Comparison of ENCODE assay signal across 18 cellular contexts in the genomic region with DNA sequence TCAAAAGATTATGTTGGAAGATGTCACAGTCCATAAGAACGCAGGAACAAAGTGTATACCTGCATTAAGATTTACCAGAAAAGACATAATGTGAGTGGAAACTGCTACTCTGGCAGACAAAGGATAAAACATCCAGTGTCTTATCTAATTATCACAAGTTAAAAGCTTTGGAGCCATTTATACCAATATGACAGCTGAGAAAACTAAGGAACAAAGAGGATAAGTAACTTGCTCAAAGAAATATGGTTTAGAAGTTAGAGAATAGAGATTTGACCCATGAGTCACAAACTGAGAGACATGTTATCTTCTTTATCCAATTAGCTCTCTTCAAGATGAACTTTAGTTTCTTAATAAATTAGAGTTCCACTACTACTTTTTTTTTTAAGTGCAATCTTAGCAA.
A peak's percentile ranks its signal among the peaks of the same experiment; 100 is the strongest.
DNase-seq lines count a peak whose midpoint lies in the region; ATAC-seq and TF ChIP-seq lines count a peak whose summit lies in the region.
"Had no signal": no experiment of that assay in that cellular context is flagged by ENCODE, and none has a peak within 500 bp of the region (broad histone marks: within the 10 kb centered on the region; RNA-seq: fewer than 3 reads in every experiment).

No MANE protein-coding gene starts in this region.

- DNase-seq in SK-N-SH (no peak), SIG-M5 (lab: John Stamatoyannopoulos, UW) (no peak)
- DNase-seq: AML-193; Caco-2; Calu3; CD4-positive, alpha-beta T cell; CD8-positive, alpha-beta T cell; DMS79 treated with DMSO at 0.1 percent for 48 hours; EL; GDM1 had no signal

- H3K4me3 ChIP-seq in SK-N-SH (ENCODE audit: low read depth in 2 of 2, low read length in 1 of 2) (no peak overlapping the region), SU-DHL-6 (ENCODE audit: insufficient read depth, low read length, poor library complexity, severe bottlenecking) (no peak overlapping the region)
- H3K4me3 ChIP-seq: A549; BLaER1 treated with 17β-estradiol and CSF1 and Interleukin-3, amounts not matched to agents 10 nM and 100 nM; GM12878 had no signal

- no peaks in the 10 kb centered on the region for H3K36me3 ChIP-seq in SK-N-SH (replicated peaks in 1 of 2; ENCODE audit: control insufficient read depth in 1 of 2, insufficient read depth in 2 of 2, low read length in 1 of 2)
- H3K36me3 ChIP-seq in SU-DHL-6 (ENCODE audit: low read length), result no peaks in the 10 kb centered on the region
- H3K36me3 ChIP-seq: BLaER1 treated with 17β-estradiol and CSF1 and Interleukin-3, amounts not matched to agents 10 nM and 100 nM had no signal

- TF ChIP-seq CTCF in SK-N-SH (IDR thresholded peaks at IDR 0.05), result no peak
- no peak for TF ChIP-seq CTCF in SU-DHL-6 (IDR thresholded peaks at IDR 0.05; ENCODE audit: insufficient read depth, low read length, poor library complexity, severe bottlenecking)

- 60% methylated on average over 1 of the region's 1 CpG for WGBS in SK-N-SH (ENCODE audit: low lambda C conversion rate)

- H3K27me3 ChIP-seq in SK-N-SH (ENCODE audit: insufficient read depth) (no peaks in the 10 kb centered on the region), SU-DHL-6 (ENCODE audit: low read length) (no peaks in the 10 kb centered on the region)
- H3K27me3 ChIP-seq: BLaER1 treated with 17β-estradiol and CSF1 and Interleukin-3, amounts not matched to agents 10 nM and 100 nM had no signal

- H3K9ac ChIP-seq in SK-N-SH (no peak overlapping the region), SU-DHL-6 (ENCODE audit: low read length) (no peak overlapping the region)
- H3K9ac ChIP-seq: BLaER1 treated with 17β-estradiol and CSF1 and Interleukin-3, amounts not matched to agents 10 nM and 100 nM had no signal

- CTCF ChIA-PET in SK-N-SH (lab: Yijun Ruan, JAX), result no interaction called here

- no peak for TF ChIP-seq RAD21 in SK-N-SH (IDR thresholded peaks at IDR 0.05; ENCODE audit: low read length)

- no peaks in the 10 kb centered on the region for H3K4me1 ChIP-seq in SK-N-SH (ENCODE audit: control insufficient read depth in 1 of 2, insufficient read depth in 2 of 2, low read depth in 1 of 2, low read length in 1 of 2)
- H3K4me1 ChIP-seq: A549; BLaER1 treated with 17β-estradiol and CSF1 and Interleukin-3, amounts not matched to agents 10 nM and 100 nM; Caco-2 had no signal

- no peak overlapping the region for H3K27ac ChIP-seq in SK-N-SH (ENCODE audit: low read depth in 2 of 2, low read length in 1 of 2)
- no peak overlapping the region for H3K27ac ChIP-seq in SU-DHL-6 (ENCODE audit: low read depth, low read length)
- H3K27ac ChIP-seq: 22Rv1; A549; BLaER1 treated with 17β-estradiol and CSF1 and Interleukin-3, amounts not matched to agents 10 nM and 100 nM; C4-2B had no signal

- no peaks in the 10 kb centered on the region for H4K20me1 ChIP-seq in SK-N-SH (ENCODE audit: insufficient read depth)
- H4K20me1 ChIP-seq in SU-DHL-6 (ENCODE audit: low read depth, low read length), result no peaks in the 10 kb centered on the region
- H4K20me1 ChIP-seq: BLaER1 treated with 17β-estradiol and CSF1 and Interleukin-3, amounts not matched to agents 10 nM and 100 nM had no signal

- H3K79me2 ChIP-seq in SK-N-SH (ENCODE audit: insufficient read depth) (no peaks in the 10 kb centered on the region), SU-DHL-6 (ENCODE audit: insufficient read depth, low read length) (no peaks in the 10 kb centered on the region)

- H2AFZ ChIP-seq in SK-N-SH (ENCODE audit: low read depth) (no peak overlapping the region), SU-DHL-6 (ENCODE audit: low read depth, low read length, severe bottlenecking) (peak overlapping the region; percentile 38)

- H3F3A ChIP-seq in SK-N-SH (replicated peaks; ENCODE audit: insufficient read depth) (no peaks in the 10 kb centered on the region), SU-DHL-6 (ENCODE audit: insufficient read depth) (no peaks in the 10 kb centered on the region)

- ATAC-seq in SK-N-SH treated with all-trans-retinoic acid at 6 μM for 48 hours, result no peak
- no peak for ATAC-seq in GM19463 (IDR thresholded peaks at IDR 0.05; ENCODE audit: unreplicated experiment)
- ATAC-seq: A549; CD8-positive, alpha-beta T cell; GM12878 had no signal

- H3K9me3 ChIP-seq in SK-N-SH (no peaks in the 10 kb centered on the region), SU-DHL-6 (ENCODE audit: insufficient read depth, low read length) (no peaks in the 10 kb centered on the region; the same call in 1 of the 2 replicates)
- H3K9me3 ChIP-seq: A549; BLaER1 treated with 17β-estradiol and CSF1 and Interleukin-3, amounts not matched to agents 10 nM and 100 nM; Caco-2 had no signal

- no peak for TF ChIP-seq EP300 in SK-N-SH (IDR thresholded peaks at IDR 0.05; ENCODE audit: borderline replicate concordance in 1 of 2, low read depth in 1 of 2, low read length in 1 of 2)

- no peak overlapping the region for H3K4me2 ChIP-seq in SK-N-SH
- H3K4me2 ChIP-seq in SU-DHL-6 (ENCODE audit: low read depth, low read length, poor library complexity, severe bottlenecking), result no peak overlapping the region
- H3K4me2 ChIP-seq: A549; BLaER1 treated with 17β-estradiol and CSF1 and Interleukin-3, amounts not matched to agents 10 nM and 100 nM had no signal

- H3K9me2 ChIP-seq in SK-N-SH, result no peaks in the 10 kb centered on the region
- H3K9me2 ChIP-seq in SU-DHL-6 (replicated peaks; ENCODE audit: insufficient read depth, low read length), result no peaks in the 10 kb centered on the region

- POLR2A ChIA-PET in SK-N-SH (lab: Yijun Ruan, JAX), result no interaction called here

TF ChIP-seq in SK-N-SH treated with all-trans-retinoic acid at 6 μM for 48 hours, 23 proteins besides CTCF, POLR2A, EP300 and RAD21 (continues in another document):
- TF ChIP-seq BACH2 (CRISPR knock-in tag; IDR thresholded peaks at IDR 0.05; ENCODE audit: borderline replicate concordance) (no peak), ISL1 (CRISPR knock-in tag; IDR thresholded peaks at IDR 0.05) (peak; percentile 99), TOX (CRISPR knock-in tag; IDR thresholded peaks at IDR 0.05; ENCODE audit: borderline replicate concordance) (no peak), ZC3H10 (CRISPR knock-in tag; IDR thresholded peaks at IDR 0.05) (peak; percentile 79), SNAI2 (CRISPR knock-in tag; IDR thresholded peaks at IDR 0.05) (peak; percentile 48; the same call in 1 of the 2 replicates)
- TF ChIP-seq, protein P1, sequence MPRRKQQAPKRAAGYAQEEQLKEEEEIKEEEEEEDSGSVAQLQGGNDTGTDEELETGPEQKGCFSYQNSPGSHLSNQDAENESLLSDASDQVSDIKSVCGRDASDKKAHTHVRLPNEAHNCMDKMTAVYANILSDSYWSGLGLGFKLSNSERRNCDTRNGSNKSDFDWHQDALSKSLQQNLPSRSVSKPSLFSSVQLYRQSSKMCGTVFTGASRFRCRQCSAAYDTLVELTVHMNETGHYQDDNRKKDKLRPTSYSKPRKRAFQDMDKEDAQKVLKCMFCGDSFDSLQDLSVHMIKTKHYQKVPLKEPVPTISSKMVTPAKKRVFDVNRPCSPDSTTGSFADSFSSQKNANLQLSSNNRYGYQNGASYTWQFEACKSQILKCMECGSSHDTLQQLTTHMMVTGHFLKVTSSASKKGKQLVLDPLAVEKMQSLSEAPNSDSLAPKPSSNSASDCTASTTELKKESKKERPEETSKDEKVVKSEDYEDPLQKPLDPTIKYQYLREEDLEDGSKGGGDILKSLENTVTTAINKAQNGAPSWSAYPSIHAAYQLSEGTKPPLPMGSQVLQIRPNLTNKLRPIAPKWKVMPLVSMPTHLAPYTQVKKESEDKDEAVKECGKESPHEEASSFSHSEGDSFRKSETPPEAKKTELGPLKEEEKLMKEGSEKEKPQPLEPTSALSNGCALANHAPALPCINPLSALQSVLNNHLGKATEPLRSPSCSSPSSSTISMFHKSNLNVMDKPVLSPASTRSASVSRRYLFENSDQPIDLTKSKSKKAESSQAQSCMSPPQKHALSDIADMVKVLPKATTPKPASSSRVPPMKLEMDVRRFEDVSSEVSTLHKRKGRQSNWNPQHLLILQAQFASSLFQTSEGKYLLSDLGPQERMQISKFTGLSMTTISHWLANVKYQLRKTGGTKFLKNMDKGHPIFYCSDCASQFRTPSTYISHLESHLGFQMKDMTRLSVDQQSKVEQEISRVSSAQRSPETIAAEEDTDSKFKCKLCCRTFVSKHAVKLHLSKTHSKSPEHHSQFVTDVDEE (CRISPR knock-in tag; IDR thresholded peaks at IDR 0.05), result no peak

TF ChIP-seq in SK-N-SH, 30 proteins besides CTCF, POLR2A, EP300 and RAD21 (continues in another document):
- TF ChIP-seq GATA2 (CRISPR knock-in tag; IDR thresholded peaks at IDR 0.05) (no peak), FOSL2 (IDR thresholded peaks at IDR 0.05; ENCODE audit: borderline replicate concordance, low read depth) (no peak), TAF1 (IDR thresholded peaks at IDR 0.05; ENCODE audit: borderline replicate concordance, low read depth, low read length) (no peak), TEAD4 (IDR thresholded peaks at IDR 0.05; ENCODE audit: borderline replicate concordance, insufficient read depth) (no peak), SIN3A (IDR thresholded peaks at IDR 0.05; ENCODE audit: borderline replicate concordance, low read depth, low read length) (no peak), RXRA (IDR thresholded peaks at IDR 0.05; ENCODE audit: borderline replicate concordance, low read depth) (no peak), NFIC (IDR thresholded peaks at IDR 0.05; ENCODE audit: borderline replicate concordance) (no peak)
- TF ChIP-seq, protein P2, sequence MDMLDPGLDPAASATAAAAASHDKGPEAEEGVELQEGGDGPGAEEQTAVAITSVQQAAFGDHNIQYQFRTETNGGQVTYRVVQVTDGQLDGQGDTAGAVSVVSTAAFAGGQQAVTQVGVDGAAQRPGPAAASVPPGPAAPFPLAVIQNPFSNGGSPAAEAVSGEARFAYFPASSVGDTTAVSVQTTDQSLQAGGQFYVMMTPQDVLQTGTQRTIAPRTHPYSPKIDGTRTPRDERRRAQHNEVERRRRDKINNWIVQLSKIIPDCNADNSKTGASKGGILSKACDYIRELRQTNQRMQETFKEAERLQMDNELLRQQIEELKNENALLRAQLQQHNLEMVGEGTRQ (IDR thresholded peaks at IDR 0.05; ENCODE audit: borderline replicate concordance, low read depth, low read length), result no peak
- TF ChIP-seq, protein P3, sequence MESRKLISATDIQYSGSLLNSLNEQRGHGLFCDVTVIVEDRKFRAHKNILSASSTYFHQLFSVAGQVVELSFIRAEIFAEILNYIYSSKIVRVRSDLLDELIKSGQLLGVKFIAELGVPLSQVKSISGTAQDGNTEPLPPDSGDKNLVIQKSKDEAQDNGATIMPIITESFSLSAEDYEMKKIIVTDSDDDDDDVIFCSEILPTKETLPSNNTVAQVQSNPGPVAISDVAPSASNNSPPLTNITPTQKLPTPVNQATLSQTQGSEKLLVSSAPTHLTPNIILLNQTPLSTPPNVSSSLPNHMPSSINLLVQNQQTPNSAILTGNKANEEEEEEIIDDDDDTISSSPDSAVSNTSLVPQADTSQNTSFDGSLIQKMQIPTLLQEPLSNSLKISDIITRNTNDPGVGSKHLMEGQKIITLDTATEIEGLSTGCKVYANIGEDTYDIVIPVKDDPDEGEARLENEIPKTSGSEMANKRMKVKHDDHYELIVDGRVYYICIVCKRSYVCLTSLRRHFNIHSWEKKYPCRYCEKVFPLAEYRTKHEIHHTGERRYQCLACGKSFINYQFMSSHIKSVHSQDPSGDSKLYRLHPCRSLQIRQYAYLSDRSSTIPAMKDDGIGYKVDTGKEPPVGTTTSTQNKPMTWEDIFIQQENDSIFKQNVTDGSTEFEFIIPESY (IDR thresholded peaks at IDR 0.05; ENCODE audit: borderline replicate concordance, low read depth), result no peak
